In the genomic region with DNA sequence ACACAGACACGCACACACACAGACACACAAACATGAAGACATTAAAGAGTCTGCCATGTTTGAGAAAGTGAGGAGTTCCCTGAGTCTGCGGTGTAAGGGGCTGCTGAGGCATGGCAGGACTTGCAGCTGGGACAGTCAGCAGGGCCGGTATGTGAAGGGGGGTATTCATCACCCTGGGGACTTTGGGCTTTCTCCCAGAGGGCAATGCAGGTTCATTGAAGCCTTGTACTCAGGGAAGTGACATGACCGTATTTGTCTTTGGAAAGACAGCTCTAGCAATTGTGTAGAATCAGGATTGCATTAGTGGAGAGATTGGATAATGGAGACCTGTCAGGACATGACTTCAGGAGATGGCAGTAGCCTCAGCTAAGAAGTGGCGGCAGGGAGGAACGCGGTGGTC, we compare ENCODE assay signal across 25 cellular contexts. TPM values are rescaled to one million over a fixed set of nuclear protein-coding genes. Genes with fewer than 3 reads are reported as not detected.
"Had no signal": no experiment of that assay in that cellular context is flagged by ENCODE, and none has a peak within 500 bp of the region (broad histone marks: within the 10 kb centered on the region; RNA-seq: fewer than 3 reads in every experiment).

No MANE protein-coding gene starts in this region.

- ATAC-seq: activated T-cell treated with anti-CD3 and anti-CD28 coated beads, Interleukin-2, amount 50 U/mL, for 4 hours; sciatic nerve; stimulated activated effector memory CD8-positive, alpha-beta T cell treated with anti-CD3 and anti-CD28 coated beads, Interleukin-12 subunit alpha, Interleukin-12 subunit beta, amount 100 ng/mL, for 72 hours; T-cell had no signal

- H3K27ac Mint-ChIP-seq: activated naive CD4-positive, alpha-beta T cell treated with anti-CD3 and anti-CD28 coated beads for 36 hours; dendritic cell treated with granulocyte-macrophage colony-stimulating factor and Interleukin-4, amounts not matched to agents 40 ng/mL and 50 ng/mL, for 4 days; T-cell had no signal

- H3K4me3 ChIP-seq: hepatocyte, left ventricle myocardium inferior, stomach, suprapubic skin, tibial nerve had no signal

- H3K4me2 ChIP-seq: hepatocyte had no signal

- H3K9me3 ChIP-seq: stomach, suprapubic skin, tibial nerve had no signal

- H3K27me3 ChIP-seq: hepatocyte, stomach, suprapubic skin, tibial nerve had no signal

- H3K79me2 ChIP-seq: hepatocyte had no signal

- H3K36me3 ChIP-seq: left ventricle myocardium inferior, stomach, suprapubic skin, tibial nerve, WERI-Rb-1 had no signal

- H2AFZ ChIP-seq: hepatocyte had no signal

- H3K4me3 Mint-ChIP-seq: activated naive CD4-positive, alpha-beta T cell treated with anti-CD3 and anti-CD28 coated beads for 36 hours; activated T-cell treated with anti-CD3 and anti-CD28 coated beads, Interleukin-2, amount 50 U/mL, for 4 hours; dendritic cell treated with granulocyte-macrophage colony-stimulating factor and Interleukin-4, amounts not matched to agents 40 ng/mL and 50 ng/mL, for 4 days; neural crest cell; stimulated activated effector memory CD8-positive, alpha-beta T cell treated with anti-CD3 and anti-CD28 coated beads, Interleukin-12 subunit alpha, Interleukin-12 subunit beta, amount 100 ng/mL, for 72 hours; T-cell had no signal

- H3K27ac ChIP-seq: hepatocyte, left ventricle myocardium inferior, stomach, suprapubic skin, tibial nerve, WERI-Rb-1 had no signal

- DNase-seq: activated CD4-positive, alpha-beta T cell treated with anti-CD3 and anti-CD28 coated beads for 1 hour; activated CD8-positive, alpha-beta memory T cell treated with anti-CD3 and anti-CD28 coated beads, Interleukin-2, amount 50 U/mL, for 48 hours; activated naive CD4-positive, alpha-beta T cell treated with anti-CD3 and anti-CD28 coated beads for 36 hours; activated T-cell treated with anti-CD3 and anti-CD28 coated beads, Interleukin-2, amount 50 U/mL, for 4 hours; aorta; caudate nucleus; effector CD4-positive, alpha-beta T cell; glutamatergic neuron; left ventricle myocardium inferior; small intestine; stimulated activated CD4-positive, alpha-beta T cell treated with anti-CD3 and anti-CD28 coated beads, Interleukin-2, amount 100 ng/mL, for 24 hours; stomach; T-cell; WERI-Rb-1 had no signal

- H3K36me3 Mint-ChIP-seq: brain; stimulated activated effector memory CD8-positive, alpha-beta T cell treated with anti-CD3 and anti-CD28 coated beads, Interleukin-12 subunit alpha, Interleukin-12 subunit beta, amount 100 ng/mL, for 72 hours; T-cell had no signal

- H3K9me3 Mint-ChIP-seq: activated naive CD4-positive, alpha-beta T cell treated with anti-CD3 and anti-CD28 coated beads for 36 hours; activated T-cell treated with anti-CD3 and anti-CD28 coated beads, Interleukin-2, amount 50 U/mL, for 4 hours; dendritic cell treated with granulocyte-macrophage colony-stimulating factor and Interleukin-4, amounts not matched to agents 40 ng/mL and 50 ng/mL, for 4 days; neural crest cell; stimulated activated effector memory CD8-positive, alpha-beta T cell treated with anti-CD3 and anti-CD28 coated beads, Interleukin-12 subunit alpha, Interleukin-12 subunit beta, amount 100 ng/mL, for 72 hours; T-cell had no signal

RNA-seq across cellular contexts. Expression of a gene that starts 9.4 kb away (rescaled TPM):
- total RNA-seq: activated CD8-positive, alpha-beta memory T cell treated with anti-CD3 and anti-CD28 coated beads for 36 hours; activated naive CD4-positive, alpha-beta T cell treated with anti-CD3 and anti-CD28 coated beads for 36 hours; mononuclear cell; renal cortical epithelial cell had no signal

RNA-seq across cellular contexts. Expression of a gene that starts 10.6 kb away (rescaled TPM):
- total RNA-seq: activated CD8-positive, alpha-beta memory T cell treated with anti-CD3 and anti-CD28 coated beads for 36 hours; activated naive CD4-positive, alpha-beta T cell treated with anti-CD3 and anti-CD28 coated beads for 36 hours; activated T-cell treated with anti-CD3 and anti-CD28 coated beads, Interleukin-2, amount 50 U/mL, for 4 hours; mononuclear cell had no signal
